In the genomic region with DNA sequence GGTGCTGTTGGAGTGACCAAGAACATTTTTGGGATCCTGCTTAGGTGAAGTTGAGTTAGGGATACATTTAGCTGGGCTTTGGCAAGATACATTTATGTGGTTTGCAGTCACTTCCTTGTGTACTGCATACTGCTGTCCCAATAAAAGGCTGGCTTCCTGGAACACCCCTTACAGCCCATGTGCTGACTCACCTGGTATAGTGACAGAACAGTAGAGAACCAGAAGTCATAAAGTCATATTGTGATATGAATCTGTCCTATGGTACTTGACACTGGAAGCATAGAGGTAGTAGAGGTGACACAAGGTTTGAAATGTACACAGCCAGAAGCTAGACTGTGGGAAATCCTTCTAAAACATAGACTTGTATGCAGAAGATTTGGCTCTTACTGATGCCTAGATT, we compare ENCODE assay signal across 29 cellular contexts. TPM values are rescaled to one million over a fixed set of nuclear protein-coding genes. Genes with fewer than 3 reads are reported as not detected.
A peak's percentile ranks its signal among the peaks of the same experiment; 100 is the strongest.
DNase-seq lines count a peak whose midpoint lies in the region; ATAC-seq and TF ChIP-seq lines count a peak whose summit lies in the region.
"Had no signal": no experiment of that assay in that cellular context is flagged by ENCODE, and none has a peak within 500 bp of the region (broad histone marks: within the 10 kb centered on the region; RNA-seq: fewer than 3 reads in every experiment).

No MANE protein-coding gene starts in this region.

- H3K4me3 Mint-ChIP-seq in activated T-helper 17 cell treated with anti-CD3 and anti-CD28 coated beads, Interleukin-2, amount 50 U/mL, for 72 hours: no peak overlapping the region
- H3K4me3 Mint-ChIP-seq: activated T-cell treated with anti-CD3 and anti-CD28 coated beads, Interleukin-2, amount 50 U/mL, for 4 hours; memory B cell; neural progenitor cell; stimulated activated memory B cell treated with anti-CD40 and anti-IgM and Interleukin-4, amounts not matched to agents 10 μg/mL and 1 μg/mL and 100 μg/mL, for 72 hours had no signal

- peaks cover 18% of the 10 kb centered on the region for H3K27me3 Mint-ChIP-seq in activated T-helper 17 cell treated with anti-CD3 and anti-CD28 coated beads, Interleukin-2, amount 50 U/mL, for 72 hours

- peak overlapping the region; percentile 71 for H3K27ac ChIP-seq in C4-2B
- H3K27ac ChIP-seq: BLaER1, heart left ventricle, neural progenitor cell, upper lobe of left lung had no signal

- H3K4me1 Mint-ChIP-seq in activated T-helper 17 cell treated with anti-CD3 and anti-CD28 coated beads, Interleukin-2, amount 50 U/mL, for 72 hours: no peaks in the 10 kb centered on the region
- H3K4me1 Mint-ChIP-seq: memory B cell; neural progenitor cell; stimulated activated memory B cell treated with anti-CD40 and anti-IgM and Interleukin-4, amounts not matched to agents 10 μg/mL and 1 μg/mL and 100 μg/mL, for 72 hours had no signal

- peak; percentile 3 for DNase-seq in ELR (ENCODE audit: low read depth)
- peak; percentile 13 to 62 for DNase-seq in left colon
- no peak for DNase-seq in activated effector memory CD4-positive, alpha-beta T cell treated with anti-CD3 and anti-CD28 coated beads, Interleukin-2, amount 50 U/mL, for 16 hours
- no peak for DNase-seq in GM13976 (ENCODE audit: low spot score)
- no peak for DNase-seq in SW 1271 (lab: John Stamatoyannopoulos, UW)
- DNase-seq: activated naive CD4-positive, alpha-beta T cell treated with anti-CD3 and anti-CD28 coated beads, Interleukin-2, amount 50 U/mL, for 16 hours; activated T-cell treated with anti-CD3 and anti-CD28 coated beads, Interleukin-2, amount 50 U/mL, for 4 hours; amniotic stem cell; COR-L47; effector CD4-positive, alpha-beta T cell; EL; erythroblast; foreskin fibroblast; heart left ventricle; IMR-90; MG63; NCI-H146; SK-N-SH; stimulated activated CD4-positive, alpha-beta T cell treated with anti-CD3 and anti-CD28 coated beads, Interleukin-4, amount 100 ng/mL, for 24 hours; substantia nigra; T-helper 2 cell; upper lobe of left lung had no signal

- TF ChIP-seq CTCF in C4-2B (conservative IDR thresholded peaks at IDR 0.05) (no peak), GM13976 (IDR thresholded peaks at IDR 0.05; ENCODE audit: borderline replicate concordance, control extremely low read depth, extremely low read depth, insufficient read depth, missing control alignments) (no peak)

- no peaks in the 10 kb centered on the region for H3K9me3 Mint-ChIP-seq in activated T-helper 17 cell treated with anti-CD3 and anti-CD28 coated beads, Interleukin-2, amount 50 U/mL, for 72 hours
- H3K9me3 Mint-ChIP-seq: activated T-cell treated with anti-CD3 and anti-CD28 coated beads, Interleukin-2, amount 50 U/mL, for 4 hours; memory B cell; stimulated activated memory B cell treated with anti-CD40 and anti-IgM and Interleukin-4, amounts not matched to agents 10 μg/mL and 1 μg/mL and 100 μg/mL, for 72 hours had no signal

- in situ Hi-C loops in GM13976 (cut with MboI; ENCODE audit: low sequenced_read_pairs, unreplicated experiment): no loop called here

- ATAC-seq in activated T-helper 17 cell treated with anti-CD3 and anti-CD28 coated beads, Interleukin-2, amount 50 U/mL, for 72 hours (replicated peaks): peak; percentile 29
- peak; percentile 99 for ATAC-seq in left colon
- ATAC-seq: activated T-cell treated with anti-CD3 and anti-CD28 coated beads, Interleukin-2, amount 50 U/mL, for 4 hours; heart left ventricle; sciatic nerve; stimulated activated memory B cell treated with anti-CD40 and anti-IgM and Interleukin-4, amounts not matched to agents 10 μg/mL and 1 μg/mL and 100 μg/mL, for 72 hours had no signal

- intact Hi-C loops in left colon (cut with DNase I, micrococcal nuclease): no loop called here

- H3K36me3 Mint-ChIP-seq in activated T-helper 17 cell treated with anti-CD3 and anti-CD28 coated beads, Interleukin-2, amount 50 U/mL, for 72 hours (ENCODE audit: low read depth): no peaks in the 10 kb centered on the region
- H3K36me3 Mint-ChIP-seq: neural progenitor cell; stimulated activated memory B cell treated with anti-CD40 and anti-IgM and Interleukin-4, amounts not matched to agents 10 μg/mL and 1 μg/mL and 100 μg/mL, for 72 hours had no signal

- no peak overlapping the region for H3K27ac Mint-ChIP-seq in activated T-helper 17 cell treated with anti-CD3 and anti-CD28 coated beads, Interleukin-2, amount 50 U/mL, for 72 hours
- H3K27ac Mint-ChIP-seq: memory B cell; neural progenitor cell; stimulated activated memory B cell treated with anti-CD40 and anti-IgM and Interleukin-4, amounts not matched to agents 10 μg/mL and 1 μg/mL and 100 μg/mL, for 72 hours had no signal

RNA-seq across cellular contexts. Expression of a gene that starts 55.3 kb away (rescaled TPM):
- 10 to 100 TPM in 1 of 2 donors, 1 to 10 TPM in 1; 5.1 to 12.7 TPM for total RNA-seq in activated T-helper 17 cell treated with anti-CD3 and anti-CD28 coated beads, Interleukin-2, amount 50 U/mL, for 72 hours
- 10 to 100 TPM; 24.1 to 31.3 TPM for total RNA-seq in left colon

Comparison
In these comparisons a context has a peak if more than half of its experiments do, and no peak if none do; other contexts are left out.
1. DNase-seq: peak in ELR (single experiment) and left colon (2 of 2); none in activated effector memory CD4-positive, alpha-beta T cell treated with anti-CD3 and anti-CD28 coated beads, Interleukin-2, amount 50 U/mL, for 16 hours (single experiment), GM13976 (single experiment) and SW 1271 (0 of 2).